In genomic region chr2:39516347-39517101, GRCh38 we compare ENCODE assay signal across 9 cellular contexts.
DNase-seq lines count a peak whose midpoint lies in the region; ATAC-seq and TF ChIP-seq lines count a peak whose summit lies in the region.
"Had no signal": no experiment of that assay in that cellular context is flagged by ENCODE, and none has a peak within 500 bp of the region (broad histone marks: within the 10 kb centered on the region; RNA-seq: fewer than 3 reads in every experiment).

No MANE protein-coding gene starts in this region.

- H3K27ac ChIP-seq in GM23248 (no peak overlapping the region), WERI-Rb-1 (peak overlapping the region; percentile 64), left ventricle myocardium inferior (replicated peaks) (peak overlapping the region; percentile 85)
- H3K27ac ChIP-seq: HL-60 had no signal

- peak; percentile 49 for DNase-seq in GM23248
- DNase-seq in WERI-Rb-1: peak; percentile 69
- peak; percentile 55 for DNase-seq in left ventricle myocardium inferior
- DNase-seq in pons (ENCODE audit: low spot score): peak; percentile 69
- no peak for DNase-seq in DMS79 (lab: John Stamatoyannopoulos, UW)
- DNase-seq in activated gamma-delta T cell (lab: John Stamatoyannopoulos, UW): no peak
- no peak for DNase-seq in LoVo (ENCODE audit: low spot score)

- H3K27me3 ChIP-seq in GM23248 (replicated peaks; ENCODE audit: insufficient read depth) (no peaks in the 10 kb centered on the region), WERI-Rb-1 (ENCODE audit: insufficient read depth, low read depth, severe bottlenecking) (no peaks in the 10 kb centered on the region), left ventricle myocardium inferior (ENCODE audit: low read depth) (no peaks in the 10 kb centered on the region)

- H2AFZ ChIP-seq in GM23248: 0 out of 2 replicates have a peak overlapping the region, but pooled peaks have one; percentile 27

- TF ChIP-seq CTCF in WERI-Rb-1 (IDR thresholded peaks at IDR 0.05; ENCODE audit: low read depth, low read length) (no peak), left ventricle myocardium inferior (IDR thresholded peaks at IDR 0.05; ENCODE audit: borderline replicate concordance) (peak; percentile 28)

- no peak for ATAC-seq in HG03354 (IDR thresholded peaks at IDR 0.05; ENCODE audit: poor library complexity, severe bottlenecking, unreplicated experiment)

- 70 to 75% methylated on average over 8 of the region's 8 CpGs for whole genome bisulfite sequencing in GM23248 (ENCODE audit: low coverage in 1 of 2, low lambda C conversion rate in 2 of 2, missing lambda C conversion rate in 2 of 2), 2 experiments

- in situ Hi-C loops in GM23248 (cut with MboI): no loop called here

- peaks cover 12% of the 10 kb centered on the region; the same call in 1 of the 2 replicates for H3F3A ChIP-seq in GM23248 (ENCODE audit: insufficient read depth)

- H3K9ac ChIP-seq in GM23248: no peak overlapping the region

- H3K9me2 ChIP-seq in GM23248 (ENCODE audit: insufficient read depth): peaks cover 3% of the 10 kb centered on the region; the same call in 1 of the 2 replicates

- H3K9me3 ChIP-seq in GM23248 (ENCODE audit: low read depth) (no peaks in the 10 kb centered on the region), WERI-Rb-1 (ENCODE audit: severe bottlenecking) (peaks cover 3% of the 10 kb centered on the region), left ventricle myocardium inferior (replicated peaks) (peaks cover under 1% of the 10 kb centered on the region)

- H3K4me1 ChIP-seq in GM23248 (ENCODE audit: insufficient read depth) (peaks cover 27% of the 10 kb centered on the region), left ventricle myocardium inferior (peaks cover 74% of the 10 kb centered on the region)

- H3K36me3 ChIP-seq in GM23248 (ENCODE audit: low read depth) (no peaks in the 10 kb centered on the region), WERI-Rb-1 (no peaks in the 10 kb centered on the region), left ventricle myocardium inferior (no peaks in the 10 kb centered on the region)

- no peak overlapping the region for H3K4me3 ChIP-seq in GM23248
- no peak overlapping the region for H3K4me3 ChIP-seq in WERI-Rb-1 (ENCODE audit: low read depth, low read length)
- peak overlapping the region; percentile 0 for H3K4me3 ChIP-seq in left ventricle myocardium inferior

- no peaks in the 10 kb centered on the region for H4K20me1 ChIP-seq in GM23248 (ENCODE audit: insufficient read depth)

- H3K4me2 ChIP-seq in GM23248 (ENCODE audit: unreplicated experiment): no peak overlapping the region

- intact Hi-C loops in left ventricle myocardium inferior (cut with micrococcal nuclease): loop anchor here (10.0 kb wide), 1 partner anchor 178 kb away; no protein-coding TSS in a partner anchor

- H3K79me2 ChIP-seq in GM23248 (ENCODE audit: insufficient read depth): no peaks in the 10 kb centered on the region

Comparison
In these comparisons a context has a peak if more than half of its experiments do, and no peak if none do; other contexts are left out.
1. DNase-seq: peak in GM23248 (single experiment), WERI-Rb-1 (single experiment), left ventricle myocardium inferior (single experiment) and pons (single experiment); none in DMS79 (single experiment), activated gamma-delta T cell (single experiment) and LoVo (single experiment).